ENCODE assay signal across 9 cellular contexts in genomic region chr7:117323585-117323876, GRCh38. TPM values are rescaled to one million over a fixed set of nuclear protein-coding genes. Genes with fewer than 3 reads are reported as not detected.
DNase-seq lines count a peak whose midpoint lies in the region; ATAC-seq and TF ChIP-seq lines count a peak whose summit lies in the region.
"Had no signal": no experiment of that assay in that cellular context is flagged by ENCODE, and none has a peak within 500 bp of the region (broad histone marks: within the 10 kb centered on the region; RNA-seq: fewer than 3 reads in every experiment).

No MANE protein-coding gene starts in this region.

- peaks cover 53 to 66% (median 62%) of the 10 kb centered on the region in 5 donors for H3K27me3 Mint-ChIP-seq in naive thymus-derived CD4-positive, alpha-beta T cell

- no peak for TF ChIP-seq POLR2A in breast epithelium (IDR thresholded peaks at IDR 0.05)

- peak overlapping the region; percentile 46 to 50 for H3K27ac ChIP-seq in breast epithelium
- H3K27ac ChIP-seq in left lung, result peak overlapping the region; percentile 60 to 77
- no peak overlapping the region for H3K27ac ChIP-seq in tibial artery
- no peak overlapping the region for H3K27ac ChIP-seq in naive thymus-derived CD4-positive, alpha-beta T cell (ENCODE audit: low read depth, low read length)

- peaks cover 0 to 15% (median 0%) of the 10 kb centered on the region in 5 donors for H3K36me3 Mint-ChIP-seq in naive thymus-derived CD4-positive, alpha-beta T cell

- no peaks in the 10 kb centered on the region for H3K36me3 ChIP-seq in breast epithelium
- H3K36me3 ChIP-seq in left lung, result no peaks in the 10 kb centered on the region
- no peaks in the 10 kb centered on the region for H3K36me3 ChIP-seq in tibial artery
- H3K36me3 ChIP-seq in naive thymus-derived CD4-positive, alpha-beta T cell (ENCODE audit: control insufficient read depth in 2 of 3, insufficient read depth in 3 of 3, low read length in 3 of 3), result no peaks in the 10 kb centered on the region

- no peak overlapping the region for H3K27ac Mint-ChIP-seq in naive thymus-derived CD4-positive, alpha-beta T cell

- H3K9me3 ChIP-seq in breast epithelium (peaks cover 0 to 9% of the 10 kb centered on the region in 2 donors), left lung (peaks cover 0 to 7% of the 10 kb centered on the region in 2 donors), tibial artery (peaks cover 0 to 6% (median 0%) of the 10 kb centered on the region in 3 donors)
- H3K9me3 ChIP-seq in naive thymus-derived CD4-positive, alpha-beta T cell (ENCODE audit: control insufficient read depth in 2 of 3, low read length in 3 of 3), result no peaks in the 10 kb centered on the region

- peaks cover 0 to 6% of the 10 kb centered on the region in 2 donors for H3K4me1 ChIP-seq in breast epithelium
- peaks cover 4 to 21% of the 10 kb centered on the region in 2 donors for H3K4me1 ChIP-seq in left lung
- H3K4me1 ChIP-seq in tibial artery, result peaks cover 0 to 25% (median 22%) of the 10 kb centered on the region in 4 donors
- no peaks in the 10 kb centered on the region for H3K4me1 ChIP-seq in naive thymus-derived CD4-positive, alpha-beta T cell (ENCODE audit: control insufficient read depth in 2 of 2, insufficient read depth in 2 of 2, low read length in 2 of 2)

- H3K4me3 ChIP-seq in breast epithelium (peak overlapping the region; percentile 40 to 65 (median 49)), left lung (peak overlapping the region; percentile 29 to 31), tibial artery (peak overlapping the region; percentile 50 to 59)
- no peak overlapping the region for H3K4me3 ChIP-seq in naive thymus-derived CD4-positive, alpha-beta T cell (ENCODE audit: low read length)

- H3K4me3 Mint-ChIP-seq in naive thymus-derived CD4-positive, alpha-beta T cell, result no peak overlapping the region

- peaks cover 0 to 20% (median 4%) of the 10 kb centered on the region in 11 donors for H3K9me3 Mint-ChIP-seq in naive thymus-derived CD4-positive, alpha-beta T cell

- peaks cover 0 to 28% of the 10 kb centered on the region in 2 donors for H3K27me3 ChIP-seq in breast epithelium
- peaks cover 24 to 55% of the 10 kb centered on the region in 2 donors for H3K27me3 ChIP-seq in left lung
- H3K27me3 ChIP-seq in tibial artery, result peaks cover 0 to 17% of the 10 kb centered on the region in 2 donors
- peaks cover 0 to 3% of the 10 kb centered on the region in 2 donors for H3K27me3 ChIP-seq in naive thymus-derived CD4-positive, alpha-beta T cell (ENCODE audit: control insufficient read depth in 2 of 2, insufficient read depth in 2 of 2, low read length in 2 of 2)

- intact Hi-C loops in breast epithelium (cut with DNase I; ENCODE audit: low total_unique reads), result no loop called here
- intact Hi-C loops in left lung (cut with DNase I), result no loop called here
- intact Hi-C loops in tibial artery (cut with DNase I; ENCODE audit: low total_unique reads), result no loop called here
- intact Hi-C loops in naive thymus-derived CD4-positive, alpha-beta T cell (cut with micrococcal nuclease), result no loop called here

- peak; percentile 15 for ATAC-seq in left lung
- no peak for ATAC-seq in naive thymus-derived CD4-positive, alpha-beta T cell

- CTCF ChIA-PET in naive thymus-derived CD4-positive, alpha-beta T cell (lab: Charles Lee), result no interaction called here

- DNase-seq in NCI-H2171 treated with DMSO at 0.1 percent for 48 hours (lab: John Stamatoyannopoulos, UW) (peak; percentile 31), NCI-H2171 (lab: John Stamatoyannopoulos, UW) (no peak), breast epithelium (ENCODE audit: low spot score in 2 of 2) (no peak), left lung (no peak), tibial artery (no peak), SIG-M5 treated with dmso at 0.1 percent for 504 hours (lab: John Stamatoyannopoulos, UW; ENCODE audit: unreplicated experiment) (no peak), GM03348 (ENCODE audit: low spot score) (no peak)
- no peak for DNase-seq in naive thymus-derived CD4-positive, alpha-beta T cell
- DNase-seq: activated T-cell treated with anti-CD3 and anti-CD28 coated beads for 4 hours had no signal

- POLR2A ChIA-PET in naive thymus-derived CD4-positive, alpha-beta T cell (lab: Charles Lee), result no interaction called here

- TF ChIP-seq CTCF in breast epithelium (IDR thresholded peaks at IDR 0.05), result no peak
- no peak for TF ChIP-seq CTCF in left lung (IDR thresholded peaks at IDR 0.05)
- TF ChIP-seq CTCF in tibial artery (IDR thresholded peaks at IDR 0.05), result no peak

- H3K4me1 Mint-ChIP-seq in naive thymus-derived CD4-positive, alpha-beta T cell, result peaks cover 0 to 4% (median 0%) of the 10 kb centered on the region in 7 donors

RNA-seq across cellular contexts. Expression of gene WNT2, which starts 0.7 kb away (rescaled TPM):
- total RNA-seq in breast epithelium (1 to 10 TPM; 1.5 to 2.4 (median 2.0) TPM), left lung (10 to 100 TPM; 21.7 to 36.2 TPM)
- not detected for total RNA-seq in naive thymus-derived CD4-positive, alpha-beta T cell
- not detected for polyA plus RNA-seq in naive thymus-derived CD4-positive, alpha-beta T cell

Comparison
In these comparisons a context has a peak if more than half of its experiments do, and no peak if none do; other contexts are left out.
1. H3K27ac ChIP-seq: peak in breast epithelium (2 of 2) and left lung (2 of 2); none in tibial artery (0 of 2) and naive thymus-derived CD4-positive, alpha-beta T cell (single experiment).
2. RNA of gene WNT2, which starts 0.7 kb away (total RNA-seq): 21.7 to 36.2 TPM in left lung; 1.5 to 2.4 TPM in breast epithelium and not detected in naive thymus-derived CD4-positive, alpha-beta T cell; every median in the first group is over 4 times any median in the second.